ENCODE assay signal across 1 cellular context in genomic region chr7:111561909-111562732, GRCh38.
A peak's percentile ranks its signal among the peaks of the same experiment; 100 is the strongest.
TF ChIP-seq lines count a peak whose summit lies in the region.

IMMP2L (minus strand) TSS chr7:111562492.

TF ChIP-seq in HEK293, 187 proteins besides CTCF, POLR2A, EP300 and RAD21 (continued from another document):
- TF ChIP-seq PRDM2 (tag by site-specific recombination; IDR thresholded peaks at IDR 0.05; ENCODE audit: borderline replicate concordance): no peak
- TF ChIP-seq ZNF391 (tag by site-specific recombination; IDR thresholded peaks at IDR 0.05; ENCODE audit: borderline replicate concordance, low read depth): no peak; the same call in 1 of the 2 replicates
- no peak for TF ChIP-seq ZBTB21 (tag by site-specific recombination; IDR thresholded peaks at IDR 0.05)
- TF ChIP-seq ZFP37 (tag by site-specific recombination; IDR thresholded peaks at IDR 0.05): no peak
- TF ChIP-seq ZEB2 (tag by site-specific recombination; IDR thresholded peaks at IDR 0.05): no peak; the same call in 1 of the 2 replicates
- no peak for TF ChIP-seq ZNF248 (tag by site-specific recombination; IDR thresholded peaks at IDR 0.05)
- no peak for TF ChIP-seq ZNF624 (tag by site-specific recombination; IDR thresholded peaks at IDR 0.05)
- TF ChIP-seq ZNF670 (tag by site-specific recombination; IDR thresholded peaks at IDR 0.05; ENCODE audit: low read depth): no peak
- 0 out of 2 replicates have a peak, but pooled peaks have one; percentile 11 for TF ChIP-seq ZNF184 (tag by site-specific recombination; IDR thresholded peaks at IDR 0.05)
- no peak for TF ChIP-seq PRDM10 (tag by site-specific recombination; IDR thresholded peaks at IDR 0.05)
- no peak for TF ChIP-seq ZNF549 (tag by site-specific recombination; IDR thresholded peaks at IDR 0.05)
- no peak for TF ChIP-seq MZF1 (tag by site-specific recombination; IDR thresholded peaks at IDR 0.05; ENCODE audit: borderline replicate concordance)
- no peak for TF ChIP-seq ZNF514 (tag by site-specific recombination; IDR thresholded peaks at IDR 0.05)
- TF ChIP-seq ZNF692 (tag by site-specific recombination; IDR thresholded peaks at IDR 0.05): peak; percentile 14; the same call in 1 of the 2 replicates
- no peak for TF ChIP-seq ZNF776 (tag by site-specific recombination; IDR thresholded peaks at IDR 0.05; ENCODE audit: borderline replicate concordance)
- no peak for TF ChIP-seq ZNF169 (tag by site-specific recombination; IDR thresholded peaks at IDR 0.05)
- TF ChIP-seq ZNF677 (tag by site-specific recombination; IDR thresholded peaks at IDR 0.05): no peak
- TF ChIP-seq SP3 (tag by site-specific recombination; IDR thresholded peaks at IDR 0.05): peak; percentile 83
- no peak for TF ChIP-seq ZSCAN4 (tag by site-specific recombination; IDR thresholded peaks at IDR 0.05)
- TF ChIP-seq ZBTB1 (tag by site-specific recombination; IDR thresholded peaks at IDR 0.05): no peak
- TF ChIP-seq ATF2 (tag by site-specific recombination; IDR thresholded peaks at IDR 0.05; ENCODE audit: low read depth): no peak
- TF ChIP-seq ZNF175 (tag by site-specific recombination; IDR thresholded peaks at IDR 0.05): no peak
- TF ChIP-seq ZNF645 (tag by site-specific recombination; IDR thresholded peaks at IDR 0.05): no peak
- TF ChIP-seq ZNF555 (tag by site-specific recombination; conservative IDR thresholded peaks at IDR 0.05): no peak
